ENCODE assay signal across 18 cellular contexts in genomic region chr2:121303531-121304263, GRCh38. TPM values are rescaled to one million over a fixed set of nuclear protein-coding genes. Genes with fewer than 3 reads are reported as not detected.
"Had no signal": no experiment of that assay in that cellular context is flagged by ENCODE, and none has a peak within 500 bp of the region (broad histone marks: within the 10 kb centered on the region; RNA-seq: fewer than 3 reads in every experiment).

No MANE protein-coding gene starts in this region.

- ATAC-seq: activated CD8-positive, alpha-beta T cell treated with anti-CD3 and anti-CD28 coated beads for 36 hours; activated T-cell treated with anti-CD3 and anti-CD28 coated beads, Interleukin-2, amount 50 U/mL, for 72 hours; gastroesophageal sphincter; right lobe of liver; stimulated activated naive CD8-positive, alpha-beta T cell treated with anti-CD3 and anti-CD28 coated beads, Interleukin-15, amount 100 ng/mL, for 72 hours had no signal

- DNase-seq: activated B cell treated with CpG ODN at 0.5 μM for 24 hours; activated CD4-positive, alpha-beta T cell treated with anti-CD3 and anti-CD28 coated beads for 48 hours; activated CD8-positive, alpha-beta memory T cell treated with anti-CD3 and anti-CD28 coated beads, Interleukin-2, amount 50 U/mL, for 4 hours; activated CD8-positive, alpha-beta T cell treated with anti-CD3 and anti-CD28 coated beads for 36 hours; activated naive CD8-positive, alpha-beta T cell treated with anti-CD3 and anti-CD28 coated beads for 36 hours; activated T-cell treated with anti-CD3 and anti-CD28 coated beads, Interleukin-2, amount 50 U/mL, for 72 hours; aorta; endodermal cell; erythroblast; mesenchymal stem cell; nucleus accumbens; stimulated activated naive CD8-positive, alpha-beta T cell treated with anti-CD3 and anti-CD28 coated beads, Interleukin-15, amount 100 ng/mL, for 72 hours; SW 1271; testis; uterus had no signal

RNA-seq across cellular contexts. Expression of gene TFCP2L1, which starts 18.7 kb away (rescaled TPM):
- total RNA-seq: dermis microvascular lymphatic vessel endothelial cell had no signal
